In the genomic region with DNA sequence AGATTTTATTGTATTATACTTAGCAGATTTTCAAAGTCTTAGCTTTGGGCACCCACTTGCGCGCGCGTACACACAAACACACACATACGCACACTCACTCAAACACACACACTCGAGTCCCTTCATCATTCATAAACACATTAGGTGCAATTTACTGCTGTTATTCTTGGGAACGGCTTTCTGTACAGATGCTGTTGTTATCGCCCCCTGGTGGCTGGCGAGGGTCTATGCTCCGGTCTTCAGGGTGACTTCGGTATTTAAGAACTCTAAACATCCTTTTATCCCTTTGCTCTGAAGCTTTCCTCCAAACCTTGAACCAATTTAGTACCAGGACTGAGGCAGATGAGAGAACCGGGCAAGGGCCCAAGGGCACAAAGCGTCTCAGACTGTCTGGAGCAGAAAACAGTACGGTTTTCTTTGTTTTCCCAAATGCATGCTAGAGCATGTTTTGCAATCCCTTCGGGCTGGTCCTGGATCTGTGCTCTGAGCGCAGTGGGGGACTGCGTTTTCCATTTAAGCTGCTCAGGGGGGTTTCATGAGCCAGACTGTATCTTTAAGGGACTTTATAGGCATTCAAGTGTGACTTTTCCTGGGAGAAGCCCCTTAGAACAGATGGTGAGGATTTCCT, we compare ENCODE assay signal across 8 cellular contexts. TPM values are rescaled to one million over a fixed set of nuclear protein-coding genes. Genes with fewer than 3 reads are reported as not detected.
DNase-seq lines count a peak whose midpoint lies in the region; ATAC-seq and TF ChIP-seq lines count a peak whose summit lies in the region.

No MANE protein-coding gene starts in this region.

- no peak overlapping the region for H3K27ac Mint-ChIP-seq in activated naive CD4-positive, alpha-beta T cell treated with anti-CD3 and anti-CD28 coated beads for 36 hours

- H3K4ac ChIP-seq in trophoblast cell (ENCODE audit: low read depth, low read length): no peak overlapping the region

- no peaks in the 10 kb centered on the region for H3K4me1 ChIP-seq in PC-9 (replicated peaks; ENCODE audit: insufficient read depth)
- peaks cover 19 to 28% of the 10 kb centered on the region in 2 experiments for H3K4me1 ChIP-seq in trophoblast cell (ENCODE audit: control insufficient read depth in 1 of 2, insufficient read depth in 2 of 2, low read length in 2 of 2)

- no peaks in the 10 kb centered on the region for H3K36me3 ChIP-seq in PC-9 (ENCODE audit: low read depth)
- H3K36me3 ChIP-seq in trophoblast cell (ENCODE audit: control insufficient read depth in 1 of 2, insufficient read depth in 2 of 2, low read length in 2 of 2): peaks cover 0 to 2% of the 10 kb centered on the region in 2 experiments

- BruUV-seq in PC-9 (replicated peaks; lab: Mats Ljungman, UMichigan): no TSS peak

- peak; percentile 71 for ATAC-seq in GM19438 (IDR thresholded peaks at IDR 0.05; ENCODE audit: low read depth, unreplicated experiment)

- peaks cover 11% of the 10 kb centered on the region for H3K79me1 ChIP-seq in trophoblast cell (ENCODE audit: low read length)

- H3K9me2 ChIP-seq in PC-9 (ENCODE audit: insufficient read depth): no peaks in the 10 kb centered on the region

- H3K9me3 ChIP-seq in PC-9 (ENCODE audit: insufficient read depth, low read depth) (no peaks in the 10 kb centered on the region), trophoblast cell (ENCODE audit: insufficient read depth, low read depth, low read length) (no peaks in the 10 kb centered on the region)

- WGBS in trophoblast cell (ENCODE audit: extremely low coverage, insufficient coverage, insufficient read length): no CpG with 5 or more reads among the region's 17 CpGs

- no peak overlapping the region for H2BK5ac ChIP-seq in trophoblast cell (ENCODE audit: low read depth, low read length, poor library complexity)

- H3K4me2 ChIP-seq in PC-9 (no peak overlapping the region), trophoblast cell (ENCODE audit: low read length) (no peak overlapping the region)

- H4K20me1 ChIP-seq in PC-9 (ENCODE audit: insufficient read depth): no peaks in the 10 kb centered on the region

- no peaks in the 10 kb centered on the region for H3K9me3 Mint-ChIP-seq in activated naive CD4-positive, alpha-beta T cell treated with anti-CD3 and anti-CD28 coated beads for 36 hours

- no peak overlapping the region for H3K14ac ChIP-seq in trophoblast cell (ENCODE audit: low read length)

- H2AK5ac ChIP-seq in trophoblast cell (ENCODE audit: low read length): no peak overlapping the region

- H3K18ac ChIP-seq in trophoblast cell (ENCODE audit: low read length): no peak overlapping the region

- DNase-seq in D341Med (ENCODE audit: low spot score) (peak; percentile 66), HS-5 (ENCODE audit: low read depth) (peak; percentile 40), PC-9 (peak; percentile 42 to 56), glomerular visceral epithelial cell (ENCODE audit: extremely low spot score) (peak; percentile 78), trophoblast cell (peak; percentile 61 to 93), cortex of kidney (lab: John Stamatoyannopoulos, UW) (no peak)
- DNase-seq in activated naive CD4-positive, alpha-beta T cell treated with anti-CD3 and anti-CD28 coated beads for 36 hours: peak; percentile 79

- H3K4me1 Mint-ChIP-seq in activated naive CD4-positive, alpha-beta T cell treated with anti-CD3 and anti-CD28 coated beads for 36 hours (ENCODE audit: low read depth): peaks cover 14% of the 10 kb centered on the region

- H2BK12ac ChIP-seq in trophoblast cell (ENCODE audit: low read length): peak overlapping the region; percentile 46

- intact Hi-C loops in PC-9 (cut with micrococcal nuclease; ENCODE audit: unreplicated experiment): loop anchor here (1.0 to 10.0 kb wide), 3 partner anchors 112 to 315 kb away; no protein-coding TSS in a partner anchor
- intact Hi-C loops in activated naive CD4-positive, alpha-beta T cell treated with anti-CD3 and anti-CD28 coated beads for 36 hours (cut with micrococcal nuclease): loop anchor here (1.0 to 2.0 kb wide), 5 partner anchors 279 to 623 kb away; no protein-coding TSS in a partner anchor

- H3K27me3 Mint-ChIP-seq in activated naive CD4-positive, alpha-beta T cell treated with anti-CD3 and anti-CD28 coated beads for 36 hours (ENCODE audit: low read depth): peaks cover 51% of the 10 kb centered on the region

- H3K27ac ChIP-seq in PC-9: no peak overlapping the region
- peak overlapping the region; percentile 47 for H3K27ac ChIP-seq in trophoblast cell (ENCODE audit: low read depth, low read length)

- peak; percentile 92 for TF ChIP-seq CTCF in PC-9 (conservative IDR thresholded peaks at IDR 0.05)

- H3K36me3 Mint-ChIP-seq in activated naive CD4-positive, alpha-beta T cell treated with anti-CD3 and anti-CD28 coated beads for 36 hours (ENCODE audit: low read depth): no peaks in the 10 kb centered on the region

- no peak overlapping the region for H3K23ac ChIP-seq in trophoblast cell (ENCODE audit: low read length)

- H3K79me2 ChIP-seq in PC-9 (ENCODE audit: low read depth) (no peaks in the 10 kb centered on the region), trophoblast cell (ENCODE audit: control insufficient read depth, insufficient read depth, low read length, poor library complexity) (peaks cover 6% of the 10 kb centered on the region)

- H3K27me3 ChIP-seq in PC-9 (ENCODE audit: insufficient read depth, low read depth): 0 out of 2 replicates have a peak, but pooled peaks cover 10% of the 10 kb centered on the region
- H3K27me3 ChIP-seq in trophoblast cell (ENCODE audit: insufficient read depth, low read length): no peaks in the 10 kb centered on the region

- peak overlapping the region; percentile 4 for H2BK120ac ChIP-seq in trophoblast cell (ENCODE audit: insufficient read depth, low read length, poor library complexity)

- POLR2A ChIA-PET in PC-9 (lab: Charles Lee; ENCODE audit: unreplicated experiment): no interaction called here

- H2AFZ ChIP-seq in PC-9: no peak overlapping the region
- H2AFZ ChIP-seq in trophoblast cell (ENCODE audit: insufficient read depth, low read length, poor library complexity): no peak overlapping the region

- peak overlapping the region; percentile 25 for H4K8ac ChIP-seq in trophoblast cell (ENCODE audit: low read depth, low read length)

- no peak overlapping the region for H3K4me3 Mint-ChIP-seq in activated naive CD4-positive, alpha-beta T cell treated with anti-CD3 and anti-CD28 coated beads for 36 hours

- H3F3A ChIP-seq in PC-9 (ENCODE audit: insufficient read depth, low read depth): no peaks in the 10 kb centered on the region

- no peak overlapping the region for H4K12ac ChIP-seq in trophoblast cell (ENCODE audit: low read depth, low read length)

- peak overlapping the region; percentile 36 for H4K91ac ChIP-seq in trophoblast cell (ENCODE audit: low read depth, low read length)

- CTCF ChIA-PET in PC-9 (lab: Charles Lee): no interaction called here
- CTCF ChIA-PET in activated naive CD4-positive, alpha-beta T cell treated with anti-CD3 and anti-CD28 coated beads for 36 hours (lab: Charles Lee): interaction anchor here (0.6 to 1.1 kb wide), 4 partner anchors 106 to 623 kb away, joined by 3 to 5 read pairs (median 4); no protein-coding TSS in a partner anchor

- no peak overlapping the region for H3K4me3 ChIP-seq in PC-9
- no peak overlapping the region for H3K4me3 ChIP-seq in trophoblast cell (ENCODE audit: low read depth, low read length)

- no peak overlapping the region for H3K9ac ChIP-seq in trophoblast cell (ENCODE audit: low read length)

RNA-seq across cellular contexts. Expression of a gene that starts 1.7 kb away (rescaled TPM):
- total RNA-seq in PC-9 (2021): not detected in 2 replicates
- total RNA-seq in activated naive CD4-positive, alpha-beta T cell treated with anti-CD3 and anti-CD28 coated beads for 36 hours: under 1 TPM; 0.30 to 0.43 TPM
- 56.0 and 60.2 TPM in 2 replicates for polyA plus RNA-seq in trophoblast cell (2013)
